25 cellular contexts compared by ENCODE assay signal in the genomic region with DNA sequence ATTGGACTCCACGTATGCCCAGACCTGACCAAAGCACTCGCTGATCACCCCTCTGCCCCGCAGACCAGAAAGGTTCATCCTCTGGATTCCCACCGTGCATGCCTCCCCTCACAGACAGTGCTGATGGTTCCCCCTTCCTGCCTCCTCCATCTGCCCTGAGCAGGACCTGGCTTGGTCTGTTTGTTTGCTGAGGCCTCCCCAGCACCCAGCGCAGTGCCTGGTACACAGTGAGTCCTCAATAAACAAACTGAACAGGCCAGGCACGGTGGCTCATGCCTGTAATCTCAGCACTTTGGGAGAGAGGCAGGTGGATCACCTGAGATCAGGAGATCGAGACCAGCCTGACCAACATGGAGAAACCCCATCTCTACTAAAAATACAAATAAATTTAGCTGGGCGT. TPM values are rescaled to one million over a fixed set of nuclear protein-coding genes. Genes with fewer than 3 reads are reported as not detected.
DNase-seq lines count a peak whose midpoint lies in the region; ATAC-seq and TF ChIP-seq lines count a peak whose summit lies in the region.
"Had no signal": no experiment of that assay in that cellular context is flagged by ENCODE, and none has a peak within 500 bp of the region (broad histone marks: within the 10 kb centered on the region; RNA-seq: fewer than 3 reads in every experiment).

No MANE protein-coding gene starts in this region.

- CTCF ChIA-PET in HEK293 (lab: Yijun Ruan, JAX): interaction anchor here (0.6 to 3.2 kb wide), 4 partner anchors 9 to 126 kb away, joined by 3 to 13 read pairs (median 8); no protein-coding TSS in a partner anchor

- H3K36me3 Mint-ChIP-seq in endodermal cell (ENCODE audit: low read depth) (no peaks in the 10 kb centered on the region), neural progenitor cell (no peaks in the 10 kb centered on the region)
- H3K36me3 Mint-ChIP-seq: CD8-positive, alpha-beta T cell; IgD-negative memory B cell had no signal

- H3K79me2 ChIP-seq in neural progenitor cell (ENCODE audit: low read depth): no peaks in the 10 kb centered on the region

- H3F3A ChIP-seq in neural progenitor cell (ENCODE audit: low read depth): no peaks in the 10 kb centered on the region

- no peak overlapping the region for H3K4me3 Mint-ChIP-seq in endodermal cell
- H3K4me3 Mint-ChIP-seq in neural progenitor cell: no peak overlapping the region
- H3K4me3 Mint-ChIP-seq: CD8-positive, alpha-beta T cell; IgD-negative memory B cell had no signal

- no peaks in the 10 kb centered on the region for H4K20me1 ChIP-seq in neural progenitor cell (ENCODE audit: low read depth)

- H3K27ac Mint-ChIP-seq in endodermal cell (peak overlapping the region; percentile 29), neural progenitor cell (peak overlapping the region; percentile 86)
- H3K27ac Mint-ChIP-seq: CD8-positive, alpha-beta T cell; IgD-negative memory B cell had no signal

- H3K27me3 Mint-ChIP-seq in endodermal cell (ENCODE audit: insufficient read depth): no peaks in the 10 kb centered on the region
- peaks cover 3% of the 10 kb centered on the region for H3K27me3 Mint-ChIP-seq in neural progenitor cell (ENCODE audit: insufficient read depth, low read depth)

- no peak overlapping the region for H3K4me3 ChIP-seq in HEK293 (ENCODE audit: low read depth, low read length)
- H3K4me3 ChIP-seq in endodermal cell (ENCODE audit: low read length): no peak overlapping the region
- H3K4me3 ChIP-seq in neural progenitor cell: no peak overlapping the region

- peaks cover 25% of the 10 kb centered on the region for H3K4me1 Mint-ChIP-seq in endodermal cell
- H3K4me1 Mint-ChIP-seq in neural progenitor cell: no peaks in the 10 kb centered on the region
- H3K4me1 Mint-ChIP-seq: IgD-negative memory B cell had no signal

- H3K36me3 ChIP-seq in HEK293 (ENCODE audit: control insufficient read depth in 2 of 2, insufficient read depth in 1 of 2, low read length in 2 of 2) (no peaks in the 10 kb centered on the region), endodermal cell (ENCODE audit: control insufficient read depth, insufficient read depth, low read length) (no peaks in the 10 kb centered on the region), neural progenitor cell (no peaks in the 10 kb centered on the region)

- 94 to 98% methylated on average over 4 to 8 of the region's 8 CpGs for WGBS in endodermal cell (ENCODE audit: insufficient coverage in 1 of 2, insufficient read length in 1 of 2), 2 experiments

- H3K27ac ChIP-seq in HEK293 (ENCODE audit: extremely low read depth, low read depth, low read length): no peak overlapping the region
- H3K27ac ChIP-seq in endodermal cell (ENCODE audit: low read depth, low read length): no peak overlapping the region
- no peak overlapping the region for H3K27ac ChIP-seq in neural progenitor cell
- H3K27ac ChIP-seq: KMS-11, RWPE1 had no signal

- no peak overlapping the region for H2AFZ ChIP-seq in neural progenitor cell (replicated peaks)

- H3K4me2 ChIP-seq in neural progenitor cell: no peak overlapping the region
- H3K4me2 ChIP-seq: KMS-11 had no signal

- H3K9ac ChIP-seq in endodermal cell (ENCODE audit: extremely low read depth, low read length, poor library complexity, severe bottlenecking): no peak overlapping the region
- H3K9ac ChIP-seq in neural progenitor cell: no peak overlapping the region
- H3K9ac ChIP-seq: KMS-11 had no signal

- DNase-seq in endodermal cell: no peak
- no peak for DNase-seq in neural progenitor cell (ENCODE audit: low spot score)
- DNase-seq in putamen (ENCODE audit: low spot score): no peak
- DNase-seq in NCI-H128 (lab: John Stamatoyannopoulos, UW; ENCODE audit: unreplicated experiment): no peak
- DNase-seq in DMS79 (lab: John Stamatoyannopoulos, UW): no peak
- no peak for DNase-seq in left lobe of liver (ENCODE audit: low spot score)
- DNase-seq: C1 segment of cervical spinal cord; CD8-positive, alpha-beta T cell; DMS 273 treated with DMSO at 0.1 percent for 48 hours; DMS79 treated with DMSO at 0.1 percent for 48 hours; GF-D8; MM.1S; NCI-H1417 treated with DMSO at 0.1 percent for 48 hours; NCI-H1694 treated with DMSO at 0.1 percent for 48 hours; NCI-H2081; NCI-H2171; NCI-H226; NCI-H510A; NCI-H69 had no signal

- ATAC-seq in left lobe of liver: no peak
- ATAC-seq: CD8-positive, alpha-beta T cell; Panc1 had no signal

- H3K9me3 ChIP-seq in HEK293 (ENCODE audit: control insufficient read depth, insufficient read depth, low read depth, low read length) (no peaks in the 10 kb centered on the region), endodermal cell (ENCODE audit: control insufficient read depth, low read length) (no peaks in the 10 kb centered on the region), neural progenitor cell (ENCODE audit: low read depth) (no peaks in the 10 kb centered on the region)

- H3K27me3 ChIP-seq in endodermal cell (ENCODE audit: control insufficient read depth, insufficient read depth, low read length, poor library complexity, severe bottlenecking): no peaks in the 10 kb centered on the region
- H3K27me3 ChIP-seq in neural progenitor cell: no peaks in the 10 kb centered on the region

- POLR2A ChIA-PET in HEK293 (lab: Yijun Ruan, JAX): no interaction called here

- H3K9me3 Mint-ChIP-seq in endodermal cell (no peaks in the 10 kb centered on the region), neural progenitor cell (no peaks in the 10 kb centered on the region)
- H3K9me3 Mint-ChIP-seq: CD8-positive, alpha-beta T cell; IgD-negative memory B cell had no signal

- TF ChIP-seq CTCF in HEK293 (tag by site-specific recombination; IDR thresholded peaks at IDR 0.05) (no peak), endodermal cell (conservative IDR thresholded peaks at IDR 0.05) (no peak), neural progenitor cell (IDR thresholded peaks at IDR 0.05) (no peak)

- H3K4me1 ChIP-seq in HEK293 (ENCODE audit: control insufficient read depth, insufficient read depth, low read length) (peaks cover 7% of the 10 kb centered on the region), endodermal cell (ENCODE audit: control insufficient read depth, insufficient read depth, low read length) (peaks cover 10% of the 10 kb centered on the region), neural progenitor cell (no peaks in the 10 kb centered on the region)

TF ChIP-seq in HEK293, 187 proteins besides CTCF, POLR2A, EP300 and RAD21 (continues in another document):
- no peak for TF ChIP-seq ZNF768 (tag by site-specific recombination; IDR thresholded peaks at IDR 0.05)
- TF ChIP-seq, protein P1, sequence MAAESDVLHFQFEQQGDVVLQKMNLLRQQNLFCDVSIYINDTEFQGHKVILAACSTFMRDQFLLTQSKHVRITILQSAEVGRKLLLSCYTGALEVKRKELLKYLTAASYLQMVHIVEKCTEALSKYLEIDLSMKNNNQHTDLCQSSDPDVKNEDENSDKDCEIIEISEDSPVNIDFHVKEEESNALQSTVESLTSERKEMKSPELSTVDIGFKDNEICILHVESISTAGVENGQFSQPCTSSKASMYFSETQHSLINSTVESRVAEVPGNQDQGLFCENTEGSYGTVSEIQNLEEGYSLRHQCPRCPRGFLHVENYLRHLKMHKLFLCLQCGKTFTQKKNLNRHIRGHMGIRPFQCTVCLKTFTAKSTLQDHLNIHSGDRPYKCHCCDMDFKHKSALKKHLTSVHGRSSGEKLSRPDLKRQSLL (tag by site-specific recombination; IDR thresholded peaks at IDR 0.05): no peak
- no peak for TF ChIP-seq GLI4 (tag by site-specific recombination; IDR thresholded peaks at IDR 0.05)
- no peak for TF ChIP-seq ZNF529 (tag by site-specific recombination; IDR thresholded peaks at IDR 0.05; ENCODE audit: insufficient replicate concordance)
- TF ChIP-seq, protein P2, sequence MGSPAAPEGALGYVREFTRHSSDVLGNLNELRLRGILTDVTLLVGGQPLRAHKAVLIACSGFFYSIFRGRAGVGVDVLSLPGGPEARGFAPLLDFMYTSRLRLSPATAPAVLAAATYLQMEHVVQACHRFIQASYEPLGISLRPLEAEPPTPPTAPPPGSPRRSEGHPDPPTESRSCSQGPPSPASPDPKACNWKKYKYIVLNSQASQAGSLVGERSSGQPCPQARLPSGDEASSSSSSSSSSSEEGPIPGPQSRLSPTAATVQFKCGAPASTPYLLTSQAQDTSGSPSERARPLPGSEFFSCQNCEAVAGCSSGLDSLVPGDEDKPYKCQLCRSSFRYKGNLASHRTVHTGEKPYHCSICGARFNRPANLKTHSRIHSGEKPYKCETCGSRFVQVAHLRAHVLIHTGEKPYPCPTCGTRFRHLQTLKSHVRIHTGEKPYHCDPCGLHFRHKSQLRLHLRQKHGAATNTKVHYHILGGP (tag by site-specific recombination; IDR thresholded peaks at IDR 0.05): no peak
- TF ChIP-seq ZNF274 (IDR thresholded peaks at IDR 0.05; ENCODE audit: low read length): no peak
- TF ChIP-seq ZNF274 (tag by site-specific recombination; IDR thresholded peaks at IDR 0.05; ENCODE audit: borderline replicate concordance): no peak

RNA-seq across cellular contexts. Expression of a gene that starts 23.7 kb away (rescaled TPM):
- total RNA-seq in endodermal cell (1,000 to 10,000 TPM; 2,923 to 3,877 TPM), neural progenitor cell (ENCODE audit: low replicate concordance) (1,927 and 1,962 TPM in 2 replicates), left lobe of liver (474 TPM)
- 3,185 TPM for polyA plus RNA-seq in endodermal cell (2013, experiment 1 of 2)
- 3,073 TPM for polyA plus RNA-seq in endodermal cell (2013, experiment 2 of 2)

RNA-seq across cellular contexts. Expression of a gene that starts 24.2 kb away (rescaled TPM):
- total RNA-seq in endodermal cell: 100 to 1,000 TPM in 1 of 2 donors, 10 to 100 TPM in 1; 41.7 to 128 TPM
- polyA plus RNA-seq in endodermal cell (2013, experiment 1 of 2): 19.7 TPM
- polyA plus RNA-seq in endodermal cell (2013, experiment 2 of 2): 23.1 TPM
- total RNA-seq in neural progenitor cell (ENCODE audit: low replicate concordance): 1.0 and 1.8 TPM in 2 replicates
- total RNA-seq in left lobe of liver: 9.3 TPM
- total RNA-seq: OCI-LY7 had no signal

RNA-seq across cellular contexts. Expression of a gene that starts 57.4 kb away (rescaled TPM):
- under 1 TPM in 1 of 2 donors, not detected in 1; 0.48 TPM for total RNA-seq in endodermal cell
- polyA plus RNA-seq in endodermal cell (2013, experiment 1 of 2): 17.5 TPM
- 13.2 TPM for polyA plus RNA-seq in endodermal cell (2013, experiment 2 of 2)
- total RNA-seq in neural progenitor cell (ENCODE audit: low replicate concordance): 1.2 and 1.5 TPM in 2 replicates
- not detected for total RNA-seq in left lobe of liver
